12 cellular contexts compared by ENCODE assay signal in genomic region chr6:108653864-108654402, GRCh38.
DNase-seq lines count a peak whose midpoint lies in the region; ATAC-seq, FAIRE-seq and TF ChIP-seq lines count a peak whose summit lies in the region.
"Had no signal": no experiment of that assay in that cellular context is flagged by ENCODE, and none has a peak within 500 bp of the region (broad histone marks: within the 10 kb centered on the region; RNA-seq: fewer than 3 reads in every experiment).

No MANE protein-coding gene starts in this region.

- DNase-seq in IMR-90 (peak; percentile 37), chondrocyte (ENCODE audit: low spot score) (no peak), left lobe of liver (ENCODE audit: low spot score) (peak; percentile 60), small intestine (peak; percentile 8), left colon (no peak)
- DNase-seq in effector CD8-positive, alpha-beta T cell (lab: John Stamatoyannopoulos, UW) = no peak
- DNase-seq: activated naive CD4-positive, alpha-beta T cell; NCI-H524 treated with DMSO at 0.1 percent for 48 hours; stimulated activated naive CD4-positive, alpha-beta T cell treated with Interleukin-2 at 50 U/mL for 16 hours had no signal

- no peak for FAIRE-seq in small intestine (lab: Jason Lieb, UNC)

- H3K9ac ChIP-seq in IMR-90 (ENCODE audit: low read depth, low read length) = no peak overlapping the region

- H3K27ac ChIP-seq in IMR-90 (ENCODE audit: insufficient read depth, low read length) (peak overlapping the region; percentile 51; the same call in 1 of the 2 replicates), small intestine (ENCODE audit: low read depth in 1 of 2, low read length in 1 of 2) (peak overlapping the region in 1 of 2 donors; percentile 37)

- POLR2A ChIA-PET in IMR-90 (lab: Charles Lee; ENCODE audit: unreplicated experiment) = interaction anchor here (0.6 kb wide), 1 partner anchor 97 kb away, joined by 3 read pairs; no protein-coding TSS in a partner anchor

- H2BK15ac ChIP-seq in IMR-90 (ENCODE audit: low read depth, low read length) = 0 out of 3 replicates have a peak overlapping the region, but pooled peaks have one; percentile 9

- no peak overlapping the region for H3K4me3 ChIP-seq in IMR-90 (ENCODE audit: insufficient read depth, low read depth, low read length)
- no peak overlapping the region for H3K4me3 ChIP-seq in small intestine (ENCODE audit: low read depth in 1 of 2, low read length in 2 of 2)

- peak overlapping the region; percentile 84 for H3K18ac ChIP-seq in IMR-90 (ENCODE audit: low read depth, low read length)

- H2AK9ac ChIP-seq in IMR-90 (replicated peaks; ENCODE audit: low read depth, low read length, poor library complexity) = no peak overlapping the region

- H2BK5ac ChIP-seq in IMR-90 (ENCODE audit: low read depth, low read length, poor library complexity, severe bottlenecking) = peak overlapping the region; percentile 59

- peaks cover 35% of the 10 kb centered on the region for H3K9me1 ChIP-seq in IMR-90 (ENCODE audit: insufficient read depth, low read length)

- H3K9me3 ChIP-seq in IMR-90 (ENCODE audit: control insufficient read depth, insufficient read depth, low read length) = no peaks in the 10 kb centered on the region
- no peaks in the 10 kb centered on the region for H3K9me3 ChIP-seq in small intestine (ENCODE audit: control insufficient read depth, low read depth)

- H3K36me3 Mint-ChIP-seq in chondrocyte (ENCODE audit: low read depth) = no peaks in the 10 kb centered on the region

- TF ChIP-seq RAD21 in IMR-90 (IDR thresholded peaks at IDR 0.05; ENCODE audit: low read length) = no peak

- H3K4ac ChIP-seq in IMR-90 (ENCODE audit: low read depth, low read length) = peak overlapping the region; percentile 57

- H2BK120ac ChIP-seq in IMR-90 (ENCODE audit: low read depth, low read length) = peak overlapping the region; percentile 33

- H3K4me1 ChIP-seq in IMR-90 (ENCODE audit: control insufficient read depth, insufficient read depth, low read length) (peaks cover 39% of the 10 kb centered on the region), small intestine (ENCODE audit: control insufficient read depth in 2 of 2, insufficient read depth in 1 of 2, low read depth in 1 of 2, low read length in 1 of 2) (peaks cover 0 to 33% of the 10 kb centered on the region in 2 donors)

- peaks cover 38% of the 10 kb centered on the region for H4K20me1 ChIP-seq in IMR-90 (ENCODE audit: insufficient read depth, low read length)

- H4K8ac ChIP-seq in IMR-90 (ENCODE audit: low read depth in 2 of 2, low read length in 2 of 2) = peak overlapping the region; percentile 18 to 42; a peak in 3 of 4 replicates

- peaks cover 92% of the 10 kb centered on the region for H3K4me1 Mint-ChIP-seq in chondrocyte (ENCODE audit: low read depth)

- H2AFZ ChIP-seq in IMR-90 (replicated peaks; ENCODE audit: low read length, poor library complexity) = no peak overlapping the region

- no TSS peak for BruUV-seq in IMR-90 (replicated peaks; lab: Mats Ljungman, UMichigan)

- ATAC-seq in IMR-90 (ENCODE audit: low read depth) (no peak), left lobe of liver (peak; percentile 58), HG03175 (IDR thresholded peaks at IDR 0.05; ENCODE audit: unreplicated experiment) (no peak), GM18520 (IDR thresholded peaks at IDR 0.05; ENCODE audit: unreplicated experiment) (no peak), left colon (no peak)

- H4K5ac ChIP-seq in IMR-90 (ENCODE audit: low read depth, low read length) = peak overlapping the region; percentile 52; the same call in 1 of the 2 replicates

- peak overlapping the region; percentile 77 for H2BK20ac ChIP-seq in IMR-90 (ENCODE audit: low read depth, low read length)

- no peak overlapping the region for H3K56ac ChIP-seq in IMR-90 (ENCODE audit: extremely low read depth, insufficient read depth, low read length)

- H3K23ac ChIP-seq in IMR-90 (ENCODE audit: low read depth, low read length) = peak overlapping the region; percentile 50; the same call in 1 of the 2 replicates

- CTCF ChIA-PET in IMR-90 (lab: Yijun Ruan, JAX) = interaction anchor here (0.6 kb wide), 1 partner anchor 212 kb away, joined by 3 read pairs; no protein-coding TSS in a partner anchor

- TF ChIP-seq CTCF in IMR-90 (conservative IDR thresholded peaks at IDR 0.05; ENCODE audit: low read depth, low read length) = no peak
- no peak for TF ChIP-seq CTCF in chondrocyte (IDR thresholded peaks at IDR 0.05)

- H3K27ac Mint-ChIP-seq in chondrocyte (ENCODE audit: unreplicated experiment) = peak overlapping the region; percentile 86
- H3K27ac Mint-ChIP-seq: T-helper 2 cell treated with Interferon-gamma antibody and Interleukin-4, amounts not matched to agents 5 μg/mL and 100 μg/mL, for 36 hours had no signal

- TF ChIP-seq POLR2A in IMR-90 (IDR thresholded peaks at IDR 0.05; ENCODE audit: low read depth, low read length) = no peak

- whole genome bisulfite sequencing in IMR-90 (ENCODE audit: extremely low coverage in 2 of 2, insufficient read length in 1 of 2), 2 experiments = no CpG with 5 or more reads among the region's 4 CpGs
- WGBS in small intestine, 3 donors = 45 to 71% (median 62%) methylated on average over 4 of the region's 4 CpGs

- H3K79me1 ChIP-seq in IMR-90 (ENCODE audit: low read depth in 1 of 2, low read length in 2 of 2) = peaks cover 63 to 87% of the 10 kb centered on the region in 2 experiments

- H3K4me3 Mint-ChIP-seq in chondrocyte (ENCODE audit: unreplicated experiment) = peak overlapping the region; percentile 23
- H3K4me3 Mint-ChIP-seq: T-helper 2 cell treated with Interferon-gamma antibody and Interleukin-4, amounts not matched to agents 5 μg/mL and 100 μg/mL, for 36 hours had no signal

- peak overlapping the region; percentile 30; the same call in 1 of the 2 replicates for H3K14ac ChIP-seq in IMR-90 (replicated peaks; ENCODE audit: low read depth, low read length)

- peak overlapping the region; percentile 41 for H2AK5ac ChIP-seq in IMR-90 (ENCODE audit: low read depth, low read length)

- 0 out of 2 replicates have a peak overlapping the region, but pooled peaks have one; percentile 39 for H3K4me2 ChIP-seq in IMR-90 (ENCODE audit: low read depth, low read length)

- dilution Hi-C loops in IMR-90 (cut with HindIII; ENCODE audit: low sequenced_read_pairs, unreplicated experiment) = no loop called here

- H3K27me3 ChIP-seq in IMR-90 (ENCODE audit: control insufficient read depth, insufficient read depth, low read length) (no peaks in the 10 kb centered on the region), small intestine (ENCODE audit: control insufficient read depth in 2 of 2, insufficient read depth in 2 of 2, low read length in 2 of 2) (no peaks in the 10 kb centered on the region)

- H3K9me3 Mint-ChIP-seq in chondrocyte (ENCODE audit: low read depth) = peaks cover 3% of the 10 kb centered on the region
- H3K9me3 Mint-ChIP-seq: T-helper 2 cell treated with Interferon-gamma antibody and Interleukin-4, amounts not matched to agents 5 μg/mL and 100 μg/mL, for 36 hours had no signal

- intact Hi-C loops in IMR-90 (cut with micrococcal nuclease) (loop anchor here (2.0 to 5.0 kb wide), 2 partner anchors 73 to 128 kb away; no protein-coding TSS in a partner anchor), left colon (cut with DNase I, micrococcal nuclease) (loop anchor here in 1 of 2 donors (10.0 kb wide), 1 partner anchor 69 kb away; no protein-coding TSS in a partner anchor)

- in situ Hi-C loops in IMR-90 (cut with MboI; ENCODE audit: low sequenced_read_pairs) = no loop called here

- H3K27me3 Mint-ChIP-seq in chondrocyte (ENCODE audit: low read depth) = no peaks in the 10 kb centered on the region

- H3K36me3 ChIP-seq in IMR-90 (ENCODE audit: control insufficient read depth, insufficient read depth, low read length) (no peaks in the 10 kb centered on the region), small intestine (ENCODE audit: control insufficient read depth in 2 of 2, insufficient read depth in 2 of 2, low read length in 2 of 2) (no peaks in the 10 kb centered on the region)

- peak overlapping the region; percentile 56 for H4K91ac ChIP-seq in IMR-90 (ENCODE audit: insufficient read depth, low read depth, low read length)

TF ChIP-seq in IMR-90, 13 proteins besides CTCF, POLR2A, EP300 and RAD21:
- TF ChIP-seq FOS (IDR thresholded peaks at IDR 0.05; ENCODE audit: low read depth, low read length) (no peak), BHLHE40 (IDR thresholded peaks at IDR 0.05; ENCODE audit: low read depth, low read length) (no peak), ELK1 (IDR thresholded peaks at IDR 0.05; ENCODE audit: borderline replicate concordance, low read depth, low read length) (no peak), USF2 (IDR thresholded peaks at IDR 0.05; ENCODE audit: low read depth, low read length) (no peak), NFE2L2 (IDR thresholded peaks at IDR 0.05; ENCODE audit: low read depth, low read length) (no peak), SMC3 (IDR thresholded peaks at IDR 0.05; ENCODE audit: low read depth, low read length) (no peak), RFX5 (IDR thresholded peaks at IDR 0.05; ENCODE audit: low read depth, low read length) (no peak), MXI1 (IDR thresholded peaks at IDR 0.05; ENCODE audit: borderline replicate concordance, low read depth, low read length) (no peak), MAZ (IDR thresholded peaks at IDR 0.05; ENCODE audit: borderline replicate concordance, low read depth, low read length) (no peak), CEBPB (IDR thresholded peaks at IDR 0.05; ENCODE audit: low read depth, low read length) (no peak), CHD1 (IDR thresholded peaks at IDR 0.05; ENCODE audit: low read depth, low read length) (no peak), RCOR1 (IDR thresholded peaks at IDR 0.05; ENCODE audit: insufficient replicate concordance, low read length) (no peak), MAFK (IDR thresholded peaks at IDR 0.05; ENCODE audit: low read depth, low read length) (no peak)

Comparison
In these comparisons a context has a peak if more than half of its experiments do, and no peak if none do; other contexts are left out.
1. DNase-seq: peak in IMR-90 (single experiment), left lobe of liver (single experiment) and small intestine (single experiment); none in chondrocyte (single experiment), effector CD8-positive, alpha-beta T cell (single experiment) and left colon (0 of 2).